Comparison of ENCODE assay signal across 25 cellular contexts in the genomic region with DNA sequence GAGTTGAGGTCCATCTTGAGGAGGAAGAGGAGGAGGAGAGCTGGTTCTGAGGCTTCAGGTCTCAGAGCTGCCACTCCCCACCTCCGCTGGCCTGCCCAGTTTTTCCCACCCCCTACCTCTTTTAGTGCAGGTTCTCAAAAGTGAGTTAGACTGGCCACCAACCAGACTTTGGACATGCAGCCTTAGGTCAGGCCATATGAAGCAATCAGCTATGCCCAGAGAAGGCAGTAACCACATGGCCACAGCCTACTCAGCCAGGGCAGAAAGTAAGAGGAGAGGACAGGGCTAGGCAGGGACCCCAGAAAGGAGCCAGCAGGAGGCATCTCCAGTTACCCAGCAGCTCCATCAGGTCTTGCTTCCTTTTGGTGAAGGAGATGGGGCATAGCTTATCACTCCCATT. TPM values are rescaled to one million over a fixed set of nuclear protein-coding genes. Genes with fewer than 3 reads are reported as not detected.
A peak's percentile ranks its signal among the peaks of the same experiment; 100 is the strongest.
DNase-seq lines count a peak whose midpoint lies in the region; ATAC-seq and TF ChIP-seq lines count a peak whose summit lies in the region.
"Had no signal": no experiment of that assay in that cellular context is flagged by ENCODE, and none has a peak within 500 bp of the region (broad histone marks: within the 10 kb centered on the region; RNA-seq: fewer than 3 reads in every experiment).

No MANE protein-coding gene starts in this region.

- H3K27me3 Mint-ChIP-seq in nephron progenitor cell (ENCODE audit: low read depth, poor library complexity) (peaks cover 3% of the 10 kb centered on the region), MCF 10A (ENCODE audit: insufficient read depth, unreplicated experiment) (no peaks in the 10 kb centered on the region)
- H3K27me3 Mint-ChIP-seq: B cell had no signal

- intact Hi-C loops in MCF 10A (cut with micrococcal nuclease): no loop called here

- BruUV-seq in MCF 10A (replicated peaks; lab: Mats Ljungman, UMichigan): no TSS peak

- TF ChIP-seq CTCF in nephron progenitor cell (IDR thresholded peaks at IDR 0.05) (no peak), MCF 10A (IDR thresholded peaks at IDR 0.05; ENCODE audit: unreplicated experiment) (no peak)

- ATAC-seq in left lobe of liver: peak; percentile 59
- no peak for ATAC-seq in HG02981 (IDR thresholded peaks at IDR 0.05; ENCODE audit: unreplicated experiment)
- no peak for ATAC-seq in HG03571 (IDR thresholded peaks at IDR 0.05; ENCODE audit: unreplicated experiment)
- ATAC-seq: CD8-positive, alpha-beta T cell; GM12878; GM23338 had no signal

- CTCF ChIA-PET in MCF 10A (lab: Yijun Ruan, JAX): interaction anchor here (1.1 to 1.4 kb wide), 2 partner anchors 22 to 23 kb away, joined by 4 to 6 read pairs; no protein-coding TSS in a partner anchor

- H3K4me1 Mint-ChIP-seq in nephron progenitor cell (peaks cover 56% of the 10 kb centered on the region), MCF 10A (ENCODE audit: insufficient read depth, unreplicated experiment) (no peaks in the 10 kb centered on the region)
- H3K4me1 Mint-ChIP-seq: B cell, GM23338 had no signal

- peaks cover 14% of the 10 kb centered on the region for H3K9me3 Mint-ChIP-seq in nephron progenitor cell
- peaks cover 7% of the 10 kb centered on the region for H3K9me3 Mint-ChIP-seq in MCF 10A (ENCODE audit: unreplicated experiment)

- H3K4me3 Mint-ChIP-seq in nephron progenitor cell: no peak overlapping the region
- no peak overlapping the region for H3K4me3 Mint-ChIP-seq in MCF 10A (ENCODE audit: unreplicated experiment)
- H3K4me3 Mint-ChIP-seq: B cell; CD8-positive, alpha-beta T cell; GM23338; H9 had no signal

- H3K36me3 Mint-ChIP-seq in nephron progenitor cell (ENCODE audit: low read depth) (no peaks in the 10 kb centered on the region), MCF 10A (ENCODE audit: insufficient read depth, unreplicated experiment) (no peaks in the 10 kb centered on the region)
- H3K36me3 Mint-ChIP-seq: CD8-positive, alpha-beta T cell had no signal

- peak; percentile 47 for DNase-seq in amniotic epithelial cell (ENCODE audit: low read depth)
- peak; percentile 95 for DNase-seq in left lobe of liver (ENCODE audit: low spot score)
- DNase-seq in nephron progenitor cell: no peak
- DNase-seq in stimulated activated CD4-positive, alpha-beta T cell treated with anti-CD3 and anti-CD28 coated beads, Interleukin-4, amount 100 ng/mL, for 4 hours: no peak
- no peak for DNase-seq in MCF 10A (ENCODE audit: unreplicated experiment)
- DNase-seq: Caco-2; CD8-positive, alpha-beta T cell; DMS 273 treated with DMSO at 0.1 percent for 48 hours; DMS79; EL; GDM1; H9; KBM-7; MG63; NCI-H2029; NCI-H2227 treated with DMSO at 0.1 percent for 48 hours; NCI-H526 treated with DMSO at 0.1 percent for 48 hours; RPMI8226; SHP77 had no signal

- POLR2A ChIA-PET in MCF 10A (lab: Yijun Ruan, JAX): no interaction called here

- H3K27ac Mint-ChIP-seq in nephron progenitor cell (peak overlapping the region; percentile 45), MCF 10A (ENCODE audit: low read depth, unreplicated experiment) (no peak overlapping the region)
- H3K27ac Mint-ChIP-seq: B cell; CD8-positive, alpha-beta T cell; GM23338 had no signal

RNA-seq across cellular contexts. Expression of gene MYO15A, which starts 9.0 kb away (rescaled TPM):
- total RNA-seq in left lobe of liver (6.0 TPM), MCF 10A (2022) (0.20 and 1.1 TPM in 2 replicates)
- total RNA-seq: Caco-2, LHCN-M2 had no signal

RNA-seq across cellular contexts. Expression of gene DRG2, which starts 29.8 kb away (rescaled TPM):
- total RNA-seq in left lobe of liver (13.0 TPM), MCF 10A (2022) (33.8 and 39.5 TPM in 2 replicates)

Comparison
In these comparisons a context has a peak if more than half of its experiments do, and no peak if none do; other contexts are left out.
1. DNase-seq: peak in amniotic epithelial cell (single experiment) and left lobe of liver (single experiment); none in nephron progenitor cell (single experiment), stimulated activated CD4-positive, alpha-beta T cell treated with anti-CD3 and anti-CD28 coated beads, Interleukin-4, amount 100 ng/mL, for 4 hours (0 of 2) and MCF 10A (single experiment).